8 cellular contexts compared by ENCODE assay signal in genomic region chr3:46948830-46949671, GRCh38. TPM values are rescaled to one million over a fixed set of nuclear protein-coding genes. Genes with fewer than 3 reads are reported as not detected.
A peak's percentile ranks its signal among the peaks of the same experiment; 100 is the strongest.
DNase-seq lines count a peak whose midpoint lies in the region; ATAC-seq and TF ChIP-seq lines count a peak whose summit lies in the region.

No MANE protein-coding gene starts in this region.

- in situ Hi-C loops in brain microvascular endothelial cell (cut with HindIII; ENCODE audit: low pct_ligation_motif_present, low sequenced_read_pairs), result no loop called here

- H3K27ac ChIP-seq in lower lobe of right lung, result peak overlapping the region; percentile 85
- H3K27ac ChIP-seq in brain microvascular endothelial cell, result no peak overlapping the region

- H3K27ac Mint-ChIP-seq in activated T-helper 1 cell treated with anti-CD3 and anti-CD28 coated beads, Interleukin-12 subunit alpha, Interleukin-12 subunit beta, Interleukin-2, Interleukin-4 antibody, amounts not matched to agents 30 ng/mL and 10 ng/mL and 1 ng/mL, durations not matched to agents 14 hours and 24 hours and 36 hours, result peak overlapping the region; percentile 79

- H3K36me3 Mint-ChIP-seq in activated T-helper 1 cell treated with anti-CD3 and anti-CD28 coated beads, Interleukin-12 subunit alpha, Interleukin-12 subunit beta, Interleukin-2, Interleukin-4 antibody, amounts not matched to agents 30 ng/mL and 10 ng/mL and 1 ng/mL, durations not matched to agents 14 hours and 24 hours and 36 hours (ENCODE audit: low read depth), result peaks cover 19% of the 10 kb centered on the region

- ATAC-seq in GM18502 (IDR thresholded peaks at IDR 0.05; ENCODE audit: poor library complexity, unreplicated experiment) (peak; percentile 41), HG03139 (IDR thresholded peaks at IDR 0.05; ENCODE audit: unreplicated experiment) (peak; percentile 53), lower lobe of right lung (peak; percentile 30 to 72), HG02852 (IDR thresholded peaks at IDR 0.05; ENCODE audit: unreplicated experiment) (no peak)

- H3K27me3 ChIP-seq in lower lobe of right lung (ENCODE audit: low read depth), result no peaks in the 10 kb centered on the region
- no peaks in the 10 kb centered on the region for H3K27me3 ChIP-seq in brain microvascular endothelial cell (replicated peaks)

- H3K4me3 Mint-ChIP-seq in activated T-helper 1 cell treated with anti-CD3 and anti-CD28 coated beads, Interleukin-12 subunit alpha, Interleukin-12 subunit beta, Interleukin-2, Interleukin-4 antibody, amounts not matched to agents 30 ng/mL and 10 ng/mL and 1 ng/mL, durations not matched to agents 14 hours and 24 hours and 36 hours, result peak overlapping the region; percentile 40

- TF ChIP-seq CTCF in lower lobe of right lung (IDR thresholded peaks at IDR 0.05) (no peak), brain microvascular endothelial cell (IDR thresholded peaks at IDR 0.05; ENCODE audit: low read depth, low read length, missing control alignments) (no peak)

- no peaks in the 10 kb centered on the region for H3K27me3 Mint-ChIP-seq in activated T-helper 1 cell treated with anti-CD3 and anti-CD28 coated beads, Interleukin-12 subunit alpha, Interleukin-12 subunit beta, Interleukin-2, Interleukin-4 antibody, amounts not matched to agents 30 ng/mL and 10 ng/mL and 1 ng/mL, durations not matched to agents 14 hours and 24 hours and 36 hours (ENCODE audit: insufficient read depth)

- H3K4me1 Mint-ChIP-seq in activated T-helper 1 cell treated with anti-CD3 and anti-CD28 coated beads, Interleukin-12 subunit alpha, Interleukin-12 subunit beta, Interleukin-2, Interleukin-4 antibody, amounts not matched to agents 30 ng/mL and 10 ng/mL and 1 ng/mL, durations not matched to agents 14 hours and 24 hours and 36 hours (ENCODE audit: low read depth), result peaks cover 93% of the 10 kb centered on the region

- H3K9me3 Mint-ChIP-seq in activated T-helper 1 cell treated with anti-CD3 and anti-CD28 coated beads, Interleukin-12 subunit alpha, Interleukin-12 subunit beta, Interleukin-2, Interleukin-4 antibody, amounts not matched to agents 30 ng/mL and 10 ng/mL and 1 ng/mL, durations not matched to agents 14 hours and 24 hours and 36 hours, result no peaks in the 10 kb centered on the region

- no peak for DNase-seq in activated T-helper 1 cell treated with anti-CD3 and anti-CD28 coated beads, Interleukin-12 subunit alpha, Interleukin-12 subunit beta, Interleukin-2, Interleukin-4 antibody, amounts not matched to agents 30 ng/mL and 10 ng/mL and 1 ng/mL, durations not matched to agents 14 hours and 24 hours and 36 hours (ENCODE audit: low spot score)
- peak; percentile 73 for DNase-seq in lower lobe of right lung
- DNase-seq in brain microvascular endothelial cell, result no peak
- no peak for DNase-seq in hepatic stellate cell (ENCODE audit: low spot score)
- DNase-seq in stimulated activated CD4-positive, alpha-beta T cell treated with anti-CD3 and anti-CD28 coated beads, Interleukin-15, amount 100 ng/mL, for 24 hours, result no peak

- no peak overlapping the region for H3K4me3 ChIP-seq in lower lobe of right lung
- H3K4me3 ChIP-seq in brain microvascular endothelial cell (ENCODE audit: low read depth, low read length), result no peak overlapping the region

- no peaks in the 10 kb centered on the region for H3K36me3 ChIP-seq in lower lobe of right lung
- H3K36me3 ChIP-seq in brain microvascular endothelial cell (replicated peaks), result peaks cover 3% of the 10 kb centered on the region

- H3K9me3 ChIP-seq in lower lobe of right lung, result no peaks in the 10 kb centered on the region

- H3K4me1 ChIP-seq in lower lobe of right lung, result peaks cover 98% of the 10 kb centered on the region

- intact Hi-C loops in activated T-helper 1 cell treated with anti-CD3 and anti-CD28 coated beads, Interleukin-12 subunit alpha, Interleukin-12 subunit beta, Interleukin-2, Interleukin-4 antibody, amounts not matched to agents 30 ng/mL and 10 ng/mL and 1 ng/mL, durations not matched to agents 14 hours and 24 hours and 36 hours (cut with micrococcal nuclease), result loop anchor here (1.0 to 2.0 kb wide), 5 partner anchors 10 to 38 kb away; partner anchors contain the start of gene CCDC12
- intact Hi-C loops in lower lobe of right lung (cut with DNase I), result no loop called here

RNA-seq across cellular contexts. Expression of gene CCDC12, which starts 27.5 kb away (rescaled TPM):
- 68.7 and 69.1 TPM in 2 replicates for total RNA-seq in activated T-helper 1 cell treated with anti-CD3 and anti-CD28 coated beads, Interleukin-12 subunit alpha, Interleukin-12 subunit beta, Interleukin-2, Interleukin-4 antibody, amounts not matched to agents 30 ng/mL and 10 ng/mL and 1 ng/mL, durations not matched to agents 14 hours and 24 hours and 36 hours
- total RNA-seq in lower lobe of right lung, result 42.9 TPM

RNA-seq across cellular contexts. Expression of gene NBEAL2, which starts 30.4 kb away (rescaled TPM):
- 118 and 119 TPM in 2 replicates for total RNA-seq in activated T-helper 1 cell treated with anti-CD3 and anti-CD28 coated beads, Interleukin-12 subunit alpha, Interleukin-12 subunit beta, Interleukin-2, Interleukin-4 antibody, amounts not matched to agents 30 ng/mL and 10 ng/mL and 1 ng/mL, durations not matched to agents 14 hours and 24 hours and 36 hours
- total RNA-seq in lower lobe of right lung, result 97.0 TPM
